ENCODE assay signal across 34 cellular contexts in the genomic region with DNA sequence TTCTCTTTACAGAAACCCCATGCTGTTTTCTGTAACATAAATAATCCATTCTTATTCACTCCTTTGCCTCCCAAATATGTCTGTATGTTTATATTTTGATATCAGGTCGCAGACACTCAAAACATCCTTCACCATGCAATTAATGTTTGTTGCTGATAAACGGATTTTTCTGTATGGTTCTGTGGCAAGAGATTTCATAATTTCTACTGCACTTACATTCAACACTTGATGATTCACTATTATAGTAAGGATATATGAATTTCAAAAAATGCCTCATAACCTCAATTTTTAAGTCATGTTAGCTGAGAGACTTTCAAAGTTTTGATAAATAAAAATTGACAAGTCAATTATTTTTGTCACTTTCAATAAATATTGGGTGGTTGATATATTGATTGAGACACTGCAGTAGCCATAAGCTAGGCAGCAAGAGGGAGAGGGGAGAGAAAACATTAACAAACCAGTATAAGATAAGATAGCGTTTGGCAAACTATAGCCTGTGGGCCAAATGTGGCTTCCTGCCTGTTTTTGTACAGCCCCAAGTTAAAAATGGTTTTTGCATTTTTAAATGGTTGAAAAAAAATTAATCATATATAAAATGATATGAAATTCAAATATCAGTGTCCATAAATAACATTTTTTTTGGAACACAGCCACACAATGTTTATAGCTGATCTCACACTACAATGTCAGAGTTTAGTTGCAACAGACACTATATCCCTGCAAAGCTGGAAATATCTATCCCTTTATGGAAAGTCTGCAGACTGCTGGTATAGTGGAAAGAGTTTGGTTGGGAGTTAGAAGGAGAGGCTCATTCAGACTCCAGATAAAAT. TPM values are rescaled to one million over a fixed set of nuclear protein-coding genes. Genes with fewer than 3 reads are reported as not detected.
DNase-seq lines count a peak whose midpoint lies in the region; ATAC-seq, FAIRE-seq and TF ChIP-seq lines count a peak whose summit lies in the region.
"Had no signal": no experiment of that assay in that cellular context is flagged by ENCODE, and none has a peak within 500 bp of the region (broad histone marks: within the 10 kb centered on the region; RNA-seq: fewer than 3 reads in every experiment).

No MANE protein-coding gene starts in this region.

- no peak overlapping the region for H2AFZ ChIP-seq in astrocyte (ENCODE audit: low read depth, low read length)
- H2AFZ ChIP-seq: GM23338 had no signal

- H3K9me3 Mint-ChIP-seq in natural killer cell treated with Interleukin-12 subunit alpha and Interleukin-12 subunit beta and Interleukin-15 and Interleukin-18, amount 100 ng/mL, for 72 hours = no peaks in the 10 kb centered on the region
- H3K9me3 Mint-ChIP-seq in natural killer cell (no peaks in the 10 kb centered on the region), astrocyte (ENCODE audit: unreplicated experiment) (no peaks in the 10 kb centered on the region), progenitor cell of endocrine pancreas (ENCODE audit: low read depth) (no peaks in the 10 kb centered on the region)
- H3K9me3 Mint-ChIP-seq: activated CD4-positive, alpha-beta memory T cell treated with anti-CD3 and anti-CD28 coated beads, Interleukin-2, amount 10 ng/mL, durations not matched to agents 7 days and 5 days; activated T-helper 17 cell treated with anti-CD3 and anti-CD28 coated beads, Interleukin-2, amount 50 U/mL, for 72 hours; CD4-positive, alpha-beta T cell; GM23338; immature natural killer cell; neural crest cell; stimulated activated naive CD8-positive, alpha-beta T cell treated with anti-CD3 and anti-CD28 coated beads, Interleukin-15, Interleukin-2, amounts not matched to agents 100 ng/mL and 50 ng/mL, for 24 hours had no signal

- no peaks in the 10 kb centered on the region for H3K79me2 ChIP-seq in astrocyte (ENCODE audit: insufficient read depth, low read length)

- TF ChIP-seq CTCF in natural killer cell (IDR thresholded peaks at IDR 0.05) = no peak
- TF ChIP-seq CTCF in astrocyte (IDR thresholded peaks at IDR 0.05; ENCODE audit: insufficient read depth, low read depth, low read length) = no peak
- no peak for TF ChIP-seq CTCF in progenitor cell of endocrine pancreas (IDR thresholded peaks at IDR 0.05; ENCODE audit: unreplicated experiment)

- H3K36me3 ChIP-seq in astrocyte (ENCODE audit: insufficient read depth, low read length) = no peaks in the 10 kb centered on the region

- no peak overlapping the region for H3K4me3 Mint-ChIP-seq in natural killer cell treated with Interleukin-12 subunit alpha and Interleukin-12 subunit beta and Interleukin-15 and Interleukin-18, amount 100 ng/mL, for 72 hours
- H3K4me3 Mint-ChIP-seq in natural killer cell = no peak overlapping the region
- no peak overlapping the region for H3K4me3 Mint-ChIP-seq in astrocyte (ENCODE audit: unreplicated experiment)
- no peak overlapping the region for H3K4me3 Mint-ChIP-seq in progenitor cell of endocrine pancreas (ENCODE audit: low read depth)
- H3K4me3 Mint-ChIP-seq: activated CD4-positive, alpha-beta memory T cell treated with anti-CD3 and anti-CD28 coated beads, Interleukin-2, amount 10 ng/mL, durations not matched to agents 7 days and 5 days; activated T-helper 17 cell treated with anti-CD3 and anti-CD28 coated beads, Interleukin-2, amount 50 U/mL, for 72 hours; CD4-positive, alpha-beta T cell; GM23338; immature natural killer cell; neural crest cell; stimulated activated naive CD8-positive, alpha-beta T cell treated with anti-CD3 and anti-CD28 coated beads, Interleukin-15, Interleukin-2, amounts not matched to agents 100 ng/mL and 50 ng/mL, for 24 hours; T-helper 17 cell had no signal

- intact Hi-C loops in natural killer cell (cut with micrococcal nuclease) = no loop called here

- H3K36me3 Mint-ChIP-seq in natural killer cell treated with Interleukin-12 subunit alpha and Interleukin-12 subunit beta and Interleukin-15 and Interleukin-18, amount 100 ng/mL, for 72 hours = peaks cover 5% of the 10 kb centered on the region
- peaks cover 12% of the 10 kb centered on the region for H3K36me3 Mint-ChIP-seq in natural killer cell
- H3K36me3 Mint-ChIP-seq in astrocyte (ENCODE audit: low read depth, unreplicated experiment) = peaks cover 10% of the 10 kb centered on the region
- peaks cover 22% of the 10 kb centered on the region for H3K36me3 Mint-ChIP-seq in progenitor cell of endocrine pancreas (ENCODE audit: insufficient read depth)

- no peaks in the 10 kb centered on the region for H3K4me1 Mint-ChIP-seq in natural killer cell treated with Interleukin-12 subunit alpha and Interleukin-12 subunit beta and Interleukin-15 and Interleukin-18, amount 100 ng/mL, for 72 hours (ENCODE audit: low read depth in 2 of 2)
- H3K4me1 Mint-ChIP-seq in natural killer cell (no peaks in the 10 kb centered on the region), astrocyte (ENCODE audit: low read depth, unreplicated experiment) (peaks cover 6% of the 10 kb centered on the region), progenitor cell of endocrine pancreas (ENCODE audit: low read depth) (peaks cover 7% of the 10 kb centered on the region)
- H3K4me1 Mint-ChIP-seq: activated CD4-positive, alpha-beta memory T cell treated with anti-CD3 and anti-CD28 coated beads, Interleukin-2, amount 10 ng/mL, durations not matched to agents 7 days and 5 days; activated T-helper 17 cell treated with anti-CD3 and anti-CD28 coated beads, Interleukin-2, amount 50 U/mL, for 72 hours; GM23338; immature natural killer cell; neural crest cell; T-helper 17 cell had no signal

- no peak overlapping the region for H3K9ac ChIP-seq in astrocyte (ENCODE audit: low read length)

- no peak overlapping the region for H3K4me2 ChIP-seq in astrocyte (ENCODE audit: low read length)
- H3K4me2 ChIP-seq: GM23338 had no signal

- H3K27me3 ChIP-seq in astrocyte (ENCODE audit: insufficient read depth, low read length) = no peaks in the 10 kb centered on the region
- H3K27me3 ChIP-seq: esophagus muscularis mucosa, pancreas, spleen had no signal

- H3K27ac ChIP-seq in astrocyte (ENCODE audit: low read depth, low read length) = no peak overlapping the region
- H3K27ac ChIP-seq: A549, esophagus muscularis mucosa, pancreas, spleen, thoracic aorta had no signal

- H3K4me1 ChIP-seq in astrocyte (ENCODE audit: insufficient read depth, low read length) = peaks cover 8% of the 10 kb centered on the region
- H3K4me1 ChIP-seq: esophagus muscularis mucosa, spleen had no signal

- H3K9me3 ChIP-seq in astrocyte (ENCODE audit: insufficient read depth, low read depth, low read length) = no peaks in the 10 kb centered on the region
- H3K9me3 ChIP-seq: A549, esophagus muscularis mucosa, pancreas, spleen, thoracic aorta had no signal

- no peak for FAIRE-seq in astrocyte (lab: Jason Lieb, UNC)
- FAIRE-seq: A549, pancreas, urothelium cell line had no signal

- peak overlapping the region; percentile 12 to 48 for H3K27ac Mint-ChIP-seq in natural killer cell treated with Interleukin-12 subunit alpha and Interleukin-12 subunit beta and Interleukin-15 and Interleukin-18, amount 100 ng/mL, for 72 hours
- H3K27ac Mint-ChIP-seq in natural killer cell = no peak overlapping the region
- no peak overlapping the region for H3K27ac Mint-ChIP-seq in astrocyte (ENCODE audit: unreplicated experiment)
- no peak overlapping the region for H3K27ac Mint-ChIP-seq in progenitor cell of endocrine pancreas
- H3K27ac Mint-ChIP-seq: activated CD4-positive, alpha-beta memory T cell treated with anti-CD3 and anti-CD28 coated beads, Interleukin-2, amount 10 ng/mL, durations not matched to agents 7 days and 5 days; activated T-helper 17 cell treated with anti-CD3 and anti-CD28 coated beads, Interleukin-2, amount 50 U/mL, for 72 hours; CD4-positive, alpha-beta T cell; GM23338; immature natural killer cell; stimulated activated naive CD8-positive, alpha-beta T cell treated with anti-CD3 and anti-CD28 coated beads, Interleukin-15, Interleukin-2, amounts not matched to agents 100 ng/mL and 50 ng/mL, for 24 hours; T-helper 17 cell had no signal

- no peak for DNase-seq in natural killer cell treated with Interleukin-12 subunit alpha and Interleukin-12 subunit beta and Interleukin-15 and Interleukin-18, amount 100 ng/mL, for 72 hours (ENCODE audit: low spot score)
- DNase-seq in natural killer cell (no peak), astrocyte (ENCODE audit: low read depth) (peak; percentile 16), fibroblast of peridontal ligament (ENCODE audit: extremely low read depth) (peak; percentile 16), kidney tubule cell (ENCODE audit: low spot score) (no peak), progenitor cell of endocrine pancreas (ENCODE audit: low spot score, unreplicated experiment) (no peak), NCI-H526 (lab: John Stamatoyannopoulos, UW) (no peak)
- no peak for DNase-seq in central memory CD4-positive, alpha-beta T cell
- DNase-seq: activated CD4-positive, alpha-beta memory T cell treated with anti-CD3 and anti-CD28 coated beads, Interleukin-2, amount 10 ng/mL, durations not matched to agents 7 days and 5 days; activated CD4-positive, alpha-beta T cell treated with anti-CD3 and anti-CD28 coated beads for 1 hour; activated naive CD4-positive, alpha-beta T cell treated with anti-CD3 and anti-CD28 coated beads, Interleukin-2, amount 50 U/mL, for 16 hours; anterior cingulate cortex; CD4-positive, alpha-beta T cell; DND-41; immature natural killer cell; NCI-H1930; NCI-H526 treated with DMSO at 0.1 percent for 48 hours; NK-92 treated with Interleukin-12 subunit alpha and Interleukin-12 subunit beta, amount 100 ng/mL, for 24 hours; pancreas; PC-3; retina; spleen; stimulated activated CD8-positive, alpha-beta memory T cell treated with anti-CD3 and anti-CD28 coated beads, Interleukin-4, amount 100 ng/mL, for 48 hours; T-helper 17 cell had no signal

- H3K4me3 ChIP-seq in astrocyte (ENCODE audit: insufficient read depth, low read depth, low read length) = no peak overlapping the region
- H3K4me3 ChIP-seq: A549, esophagus muscularis mucosa, GM23338, pancreas, spleen, thoracic aorta had no signal

- ATAC-seq in natural killer cell treated with Interleukin-12 subunit alpha and Interleukin-12 subunit beta and Interleukin-15 and Interleukin-18, amount 100 ng/mL, for 72 hours = no peak
- no peak for ATAC-seq in natural killer cell
- ATAC-seq: A549; activated T-helper 17 cell treated with anti-CD3 and anti-CD28 coated beads, Interleukin-2, amount 50 U/mL, for 72 hours; GM23338; PC-3; Right ventricle myocardium inferior; SK-N-SH treated with all-trans-retinoic acid at 6 μM for 48 hours; T-helper 17 cell had no signal

- H4K20me1 ChIP-seq in astrocyte (ENCODE audit: insufficient read depth, low read length) = no peaks in the 10 kb centered on the region

- H3K27me3 Mint-ChIP-seq in natural killer cell treated with Interleukin-12 subunit alpha and Interleukin-12 subunit beta and Interleukin-15 and Interleukin-18, amount 100 ng/mL, for 72 hours = no peaks in the 10 kb centered on the region
- H3K27me3 Mint-ChIP-seq in natural killer cell (ENCODE audit: low read depth in 2 of 2) (no peaks in the 10 kb centered on the region), astrocyte (ENCODE audit: low read depth, unreplicated experiment) (no peaks in the 10 kb centered on the region), progenitor cell of endocrine pancreas (no peaks in the 10 kb centered on the region)
- H3K27me3 Mint-ChIP-seq: activated CD4-positive, alpha-beta memory T cell treated with anti-CD3 and anti-CD28 coated beads, Interleukin-2, amount 10 ng/mL, durations not matched to agents 7 days and 5 days; activated T-helper 17 cell treated with anti-CD3 and anti-CD28 coated beads, Interleukin-2, amount 50 U/mL, for 72 hours; CD4-positive, alpha-beta T cell; stimulated activated naive CD8-positive, alpha-beta T cell treated with anti-CD3 and anti-CD28 coated beads, Interleukin-15, Interleukin-2, amounts not matched to agents 100 ng/mL and 50 ng/mL, for 24 hours; T-helper 17 cell had no signal

RNA-seq across cellular contexts. Expression of a gene that starts 18.3 kb away (rescaled TPM):
- 10 to 100 TPM in 1 of 2 donors, 1 to 10 TPM in 1; 5.5 to 11.4 TPM for total RNA-seq in natural killer cell treated with Interleukin-12 subunit alpha and Interleukin-12 subunit beta and Interleukin-15 and Interleukin-18, amount 100 ng/mL, for 72 hours
- total RNA-seq in natural killer cell (1 to 10 TPM; 8.5 to 9.6 (median 9.5) TPM), astrocyte (11.8 and 12.0 TPM in 2 replicates), progenitor cell of endocrine pancreas (55.4 and 57.3 TPM in 2 replicates)

RNA-seq across cellular contexts. Expression of a gene that starts 18.8 kb away (rescaled TPM):
- 10 to 100 TPM; 20.7 TPM for total RNA-seq in natural killer cell treated with Interleukin-12 subunit alpha and Interleukin-12 subunit beta and Interleukin-15 and Interleukin-18, amount 100 ng/mL, for 72 hours
- total RNA-seq in natural killer cell (10 to 100 TPM; 10.6 to 15.0 (median 12.8) TPM), astrocyte (5.5 and 6.2 TPM in 2 replicates), progenitor cell of endocrine pancreas (13.4 and 14.3 TPM in 2 replicates)

RNA-seq across cellular contexts. Expression of a gene that starts 46.8 kb away (rescaled TPM):
- total RNA-seq in natural killer cell treated with Interleukin-12 subunit alpha and Interleukin-12 subunit beta and Interleukin-15 and Interleukin-18, amount 100 ng/mL, for 72 hours = 1 to 10 TPM in 1 of 2 donors, under 1 TPM in 1; 0.48 to 2.1 TPM
- total RNA-seq in natural killer cell (1 to 10 TPM; 3.1 to 3.6 (median 3.2) TPM), astrocyte (5.7 and 6.8 TPM in 2 replicates), progenitor cell of endocrine pancreas (4.5 and 5.6 TPM in 2 replicates)

RNA-seq across cellular contexts. Expression of a gene that starts 46.9 kb away (rescaled TPM):
- total RNA-seq in natural killer cell treated with Interleukin-12 subunit alpha and Interleukin-12 subunit beta and Interleukin-15 and Interleukin-18, amount 100 ng/mL, for 72 hours = 10 to 100 TPM; 11.5 to 15.5 TPM
- total RNA-seq in natural killer cell (10 to 100 TPM in 2 of 3 donors, 1 to 10 TPM in 1; 8.6 to 15.7 (median 13.0) TPM), astrocyte (9.5 and 9.7 TPM in 2 replicates), progenitor cell of endocrine pancreas (13.9 and 14.2 TPM in 2 replicates)

Comparison
In these comparisons a context has a peak if more than half of its experiments do, and no peak if none do; other contexts are left out.
1. H3K27ac Mint-ChIP-seq: peak in natural killer cell treated with Interleukin-12 subunit alpha and Interleukin-12 subunit beta and Interleukin-15 and Interleukin-18, amount 100 ng/mL, for 72 hours (2 of 2); none in natural killer cell (0 of 2), astrocyte (single experiment) and progenitor cell of endocrine pancreas (single experiment).
2. DNase-seq: peak in astrocyte (single experiment) and fibroblast of peridontal ligament (single experiment); none in natural killer cell treated with Interleukin-12 subunit alpha and Interleukin-12 subunit beta and Interleukin-15 and Interleukin-18, amount 100 ng/mL, for 72 hours (single experiment), natural killer cell (single experiment), central memory CD4-positive, alpha-beta T cell (single experiment), kidney tubule cell (single experiment), progenitor cell of endocrine pancreas (single experiment) and NCI-H526 (0 of 2).